In genomic region chr1:156602557-156602993, GRCh38 we compare ENCODE assay signal across 1 cellular context.
TF ChIP-seq lines count a peak whose summit lies in the region.

No MANE protein-coding gene starts in this region.

TF ChIP-seq in HEK293, 187 proteins besides CTCF, POLR2A, EP300 and RAD21 (continued from another document):
- no peak for TF ChIP-seq REST (tag by site-specific recombination; IDR thresholded peaks at IDR 0.05)
- TF ChIP-seq KLF17 (tag by site-specific recombination; IDR thresholded peaks at IDR 0.05), result no peak
- no peak for TF ChIP-seq YY2 (tag by site-specific recombination; IDR thresholded peaks at IDR 0.05)
- no peak for TF ChIP-seq ZBTB1 (tag by site-specific recombination; IDR thresholded peaks at IDR 0.05)
- no peak for TF ChIP-seq ZNF280D (tag by site-specific recombination; IDR thresholded peaks at IDR 0.05)
- no peak for TF ChIP-seq ZNF791 (tag by site-specific recombination; IDR thresholded peaks at IDR 0.05)
- TF ChIP-seq EGR2 (tag by site-specific recombination; IDR thresholded peaks at IDR 0.05; ENCODE audit: low read depth), result peak; percentile 65
- no peak for TF ChIP-seq ZSCAN16 (tag by site-specific recombination; IDR thresholded peaks at IDR 0.05)
- TF ChIP-seq ZBTB48 (tag by site-specific recombination; IDR thresholded peaks at IDR 0.05), result no peak
- TF ChIP-seq ZNF624 (tag by site-specific recombination; IDR thresholded peaks at IDR 0.05), result no peak
